Comparison of ENCODE assay signal across 6 cellular contexts in genomic region chr19:14188086-14188485, GRCh38. TPM values are rescaled to one million over a fixed set of nuclear protein-coding genes. Genes with fewer than 3 reads are reported as not detected.
A peak's percentile ranks its signal among the peaks of the same experiment; 100 is the strongest.
DNase-seq lines count a peak whose midpoint lies in the region; ATAC-seq, FAIRE-seq and TF ChIP-seq lines count a peak whose summit lies in the region.
"Not testable (repeated sequence)": the region's sequence is repeated elsewhere in the genome, so short reads cannot be mapped to it uniquely, and the experiment has no call there.

No MANE protein-coding gene starts in this region.

- H3K27ac Mint-ChIP-seq in H9: peak overlapping the region in 2 of 3 experiments; percentile 60 to 82; a peak in 1 of 7 replicates
- H3K27ac Mint-ChIP-seq in neural crest cell (ENCODE audit: unreplicated experiment): peak overlapping the region; percentile 75

- H3K36me3 Mint-ChIP-seq in H9 (ENCODE audit: insufficient read depth in 1 of 3, low read depth in 3 of 3): peaks cover 3 to 22% (median 16%) of the 10 kb centered on the region in 3 experiments; a peak in 6 of 7 replicates
- not testable (repeated sequence) for H3K36me3 Mint-ChIP-seq in neural crest cell (ENCODE audit: low read depth)

- not testable (repeated sequence) for H3K4ac ChIP-seq in H9 (ENCODE audit: low read depth, low read length)

- H3K9me3 ChIP-seq in BLaER1; H9 (ENCODE audit: control insufficient read depth, low read depth, low read length); K562 (replicated peaks; ENCODE audit: control insufficient read depth, insufficient read depth, low read depth, low read length); mucosa of descending colon: not testable (repeated sequence)

- POLR2A ChIA-PET in K562 (lab: Yijun Ruan, JAX): not testable (repeated sequence)

- not testable (repeated sequence) for H4K5ac ChIP-seq in H9 (ENCODE audit: insufficient read length, low read depth, low read length)

- peak overlapping the region; percentile 58 for H3K4me2 ChIP-seq in BLaER1
- H3K4me2 ChIP-seq in H9 (ENCODE audit: insufficient read depth, insufficient read length, low read length); K562 (ENCODE audit: insufficient read depth, low read length): not testable (repeated sequence)

- not testable (repeated sequence) for H3K4me3 ChIP-seq in BLaER1, K562, mucosa of descending colon

- H3K9me3 Mint-ChIP-seq in H9, neural crest cell: not testable (repeated sequence)

- not testable (repeated sequence) for H2AK5ac ChIP-seq in H9 (ENCODE audit: insufficient read length, low read length)

- peaks cover 15% of the 10 kb centered on the region for H3K79me1 ChIP-seq in H9 (ENCODE audit: insufficient read depth, low read depth, low read length, poor library complexity, severe bottlenecking)

- not testable (repeated sequence) for H3K18ac ChIP-seq in H9 (ENCODE audit: insufficient read length, low read depth, low read length)

- H3K23ac ChIP-seq in H9 (ENCODE audit: insufficient read length, low read depth, low read length): not testable (repeated sequence)

- not testable (repeated sequence) for H2BK5ac ChIP-seq in H9 (ENCODE audit: insufficient read length, low read length)

- H3K4me1 ChIP-seq in BLaER1 (peaks cover 60% of the 10 kb centered on the region), K562 (replicated peaks in 1 of 2; ENCODE audit: control insufficient read depth in 2 of 2, insufficient read depth in 2 of 2, low read length in 2 of 2) (peaks cover 5 to 19% of the 10 kb centered on the region in 2 experiments; a peak in 4 of 5 replicates)
- not testable (repeated sequence) for H3K4me1 ChIP-seq in H9 (ENCODE audit: insufficient read depth, low read length); mucosa of descending colon (ENCODE audit: low read depth)

- not testable (repeated sequence) for H2BK20ac ChIP-seq in H9 (ENCODE audit: low read depth, low read length, poor library complexity, severe bottlenecking)

- not testable (repeated sequence) for H2BK12ac ChIP-seq in H9 (ENCODE audit: insufficient read length, low read depth, low read length)

- H4K8ac ChIP-seq in H9 (replicated peaks; ENCODE audit: insufficient read length, low read depth, low read length): not testable (repeated sequence)

- not testable (repeated sequence) for H3K27me3 Mint-ChIP-seq in H9 (ENCODE audit: low read depth); neural crest cell (ENCODE audit: low read depth)

- peaks cover 0 to 13% of the 10 kb centered on the region in 2 experiments; a peak in 2 of 4 replicates for H3K4me1 Mint-ChIP-seq in H9
- peaks cover 14% of the 10 kb centered on the region for H3K4me1 Mint-ChIP-seq in neural crest cell

- not testable (repeated sequence) for TF ChIP-seq CTCF in H9 (conservative IDR thresholded peaks at IDR 0.05); K562 (IDR thresholded peaks at IDR 0.05 in 2 of 3, conservative IDR thresholded peaks at IDR 0.05 in 1 of 3; ENCODE audit: insufficient read depth in 2 of 3, low read depth in 1 of 3, low read length in 3 of 3); mucosa of descending colon (IDR thresholded peaks at IDR 0.05); neural crest cell (conservative IDR thresholded peaks at IDR 0.05)

- peaks cover 20% of the 10 kb centered on the region; the same call in 1 of the 2 replicates for H3K79me2 ChIP-seq in H9 (ENCODE audit: insufficient read depth, low read length)
- H3K79me2 ChIP-seq in K562 (ENCODE audit: control insufficient read depth, insufficient read depth, low read length): not testable (repeated sequence)

- peaks cover 42% of the 10 kb centered on the region for H4K20me1 ChIP-seq in BLaER1
- H4K20me1 ChIP-seq in H9 (ENCODE audit: control insufficient read depth, insufficient read depth, insufficient read length); K562 (replicated peaks; ENCODE audit: control insufficient read depth, insufficient read depth, low read length): not testable (repeated sequence)

- TF ChIP-seq EP300 in K562 (IDR thresholded peaks at IDR 0.05; ENCODE audit: low read length): not testable (repeated sequence)

- not testable (repeated sequence) for BruUV-seq in K562 (replicated peaks; lab: Mats Ljungman, UMichigan)

- not testable (repeated sequence) for H3K36me3 ChIP-seq in BLaER1; K562 (ENCODE audit: control insufficient read depth, insufficient read depth, low read length); mucosa of descending colon (ENCODE audit: low read depth)

- peak; percentile 82 for FAIRE-seq in HTR-8/SVneo (lab: Jason Lieb, UNC)
- FAIRE-seq in K562 (lab: Jason Lieb, UNC): not testable (repeated sequence)

- not testable (repeated sequence) for DNase-seq in H9; HTR-8/SVneo (ENCODE audit: insufficient read length, low spot score); K562 (ENCODE audit: extremely low read depth in 1 of 4, low spot score in 3 of 4); mucosa of descending colon; neural crest cell (ENCODE audit: low read depth, low spot score)

- H3T11ph ChIP-seq in H9 (ENCODE audit: low read length): not testable (repeated sequence)

- H3K27ac ChIP-seq in BLaER1; H9 (ENCODE audit: insufficient read length, low read depth, low read length): not testable (repeated sequence)
- peak overlapping the region; percentile 50; the same call in 1 of the 3 replicates for H3K27ac ChIP-seq in K562 (ENCODE audit: extremely low read depth, low read depth, low read length)

- not testable (repeated sequence) for H3K56ac ChIP-seq in H9 (ENCODE audit: insufficient read length, low read depth, low read length)

- in situ Hi-C loops in K562 (cut with MboI): not testable (repeated sequence)

- H3K23me2 ChIP-seq in H9 (ENCODE audit: insufficient read length, low read depth, low read length, poor library complexity, severe bottlenecking): not testable (repeated sequence)

- intact Hi-C loops in K562 (cut with micrococcal nuclease); mucosa of descending colon (cut with DNase I, micrococcal nuclease): not testable (repeated sequence)

- CTCF ChIA-PET in K562 (lab: Yijun Ruan, JAX; ENCODE audit: low intra/inter-chr PET ratio): not testable (repeated sequence)

- not testable (repeated sequence) for H4K91ac ChIP-seq in H9 (ENCODE audit: insufficient read length, low read depth, low read length)

- TF ChIP-seq POLR2A in K562 (conservative IDR thresholded peaks at IDR 0.05): not testable (repeated sequence)

- WGBS in H9 (ENCODE audit: extremely low coverage, insufficient read length, low lambda C conversion rate): no CpG with 5 or more reads among the region's 7 CpGs
- 79% methylated on average over 7 of the region's 7 CpGs for WGBS in K562 (ENCODE audit: insufficient coverage, low coverage, missing lambda C conversion rate)

- H3K27me3 ChIP-seq in BLaER1; H9 (ENCODE audit: insufficient read depth, low read length); K562 (ENCODE audit: control insufficient read depth in 2 of 2, insufficient read depth in 2 of 2, low read length in 2 of 2): not testable (repeated sequence)

- not testable (repeated sequence) for H2BK120ac ChIP-seq in H9 (ENCODE audit: low read depth, low read length, poor library complexity, severe bottlenecking)

- not testable (repeated sequence) for ATAC-seq in K562
- ATAC-seq in mucosa of descending colon: peak; percentile 12

- not testable (repeated sequence) for TF ChIP-seq RAD21 in K562 (CRISPR knock-in tag; conservative IDR thresholded peaks at IDR 0.05 in 1 of 2, IDR thresholded peaks at IDR 0.05 in 1 of 2)

- not testable (repeated sequence) for H3K14ac ChIP-seq in H9 (ENCODE audit: insufficient read depth, low read length)

- not testable (repeated sequence) for H3K4me3 Mint-ChIP-seq in H9, neural crest cell

- H2AFZ ChIP-seq in H9 (ENCODE audit: low read length); K562 (ENCODE audit: low read depth, low read length): not testable (repeated sequence)

- H3K9ac ChIP-seq in BLaER1; H9 (ENCODE audit: extremely low read depth, insufficient read length, low read length): not testable (repeated sequence)
- peak overlapping the region in 1 of 2 experiments; percentile 81; a peak in 2 of 4 replicates for H3K9ac ChIP-seq in K562 (ENCODE audit: insufficient read depth in 1 of 2, low read depth in 2 of 2, low read length in 2 of 2)

- not testable (repeated sequence) for H2BK15ac ChIP-seq in H9 (ENCODE audit: low read depth, low read length)

- H3K9me1 ChIP-seq in K562 (ENCODE audit: control insufficient read depth, insufficient read depth, low read length): not testable (repeated sequence)

RNA-seq across cellular contexts. Expression of gene ADGRL1, which starts 17.9 kb away (rescaled TPM):
- 116 and 117 TPM in 2 replicates for total RNA-seq in H9 (2021)
- 52.8 and 150 TPM in 2 replicates for total RNA-seq in K562 (2011; cell fraction: chromatin; rRNA removed; ENCODE audit: low replicate concordance)
- 73.8 and 77.4 TPM in 2 replicates for total RNA-seq in K562 (2011; cell fraction: nucleolus; rRNA removed)
- 64.1 and 80.0 TPM in 2 replicates for total RNA-seq in K562 (2011; cell fraction: nucleoplasm; rRNA removed)
- 10.9 TPM in 2 replicates for total RNA-seq in K562 (2014; rRNA removed)
- total RNA-seq in K562 (2014; rRNA removed; fragmentation: Illumina TruSeq; extraction: Trizol): 2.8 and 3.3 TPM in 2 replicates
- total RNA-seq in K562 (2015; rRNA removed; fragmentation: Illumina TruSeq; extraction: Trizol): 6.7 and 7.6 TPM in 2 replicates
- 33.2 and 37.0 TPM in 2 replicates for total RNA-seq in K562 (2021)
- polyA plus RNA-seq in K562 (2011; rRNA removed): 8.6 and 14.7 TPM in 2 replicates
- polyA plus RNA-seq in K562 (2011; cell fraction: cytosol; rRNA removed): 10.0 and 19.9 TPM in 2 replicates
- polyA plus RNA-seq in K562 (2011; cell fraction: nucleus; rRNA removed): 50.7 and 75.0 TPM in 2 replicates
- polyA plus RNA-seq in K562 (2012): 12.4 and 16.3 TPM in 2 replicates
- 10.8 and 16.6 TPM in 2 replicates for polyA plus RNA-seq in K562 (2014; fragmentation: Illumina TruSeq; extraction: Trizol)
- polyA plus RNA-seq in K562 (2014; fragmentation: Nextera tagmentation; extraction: Ambion mirVana): under 1 TPM; 0.14 to 0.27 TPM
- polyA plus RNA-seq in K562 (2014; rRNA removed): 12.6 and 20.3 TPM in 2 replicates
- polyA minus RNA-seq in K562 (2011; rRNA and poly(A)+ RNA removed): 9.3 and 13.3 TPM in 2 replicates
- 31.3 and 46.7 TPM in 2 replicates for polyA minus RNA-seq in K562 (2011; cell fraction: cytosol; rRNA and poly(A)+ RNA removed)
- 17.5 and 24.1 TPM in 2 replicates for polyA minus RNA-seq in K562 (2011; cell fraction: nucleus; rRNA and poly(A)+ RNA removed)
- 10 to 100 TPM; 29.2 to 54.6 (median 35.8) TPM for total RNA-seq in mucosa of descending colon
- 34.6 and 38.5 TPM in 2 replicates for total RNA-seq in neural crest cell

RNA-seq across cellular contexts. Expression of gene ASF1B, which starts 51.7 kb away (rescaled TPM):
- 46.6 and 46.8 TPM in 2 replicates for total RNA-seq in H9 (2021)
- 7.9 and 16.6 TPM in 2 replicates for total RNA-seq in K562 (2011; cell fraction: chromatin; rRNA removed; ENCODE audit: low replicate concordance)
- 18.7 and 23.9 TPM in 2 replicates for total RNA-seq in K562 (2011; cell fraction: nucleolus; rRNA removed)
- 14.1 and 22.4 TPM in 2 replicates for total RNA-seq in K562 (2011; cell fraction: nucleoplasm; rRNA removed)
- total RNA-seq in K562 (2014; rRNA removed): 54.8 and 85.6 TPM in 2 replicates
- total RNA-seq in K562 (2014; rRNA removed; fragmentation: Illumina TruSeq; extraction: Trizol): 29.4 and 30.7 TPM in 2 replicates
- 38.0 and 39.3 TPM in 2 replicates for total RNA-seq in K562 (2015; rRNA removed; fragmentation: Illumina TruSeq; extraction: Trizol)
- total RNA-seq in K562 (2021): 59.6 and 66.6 TPM in 2 replicates
- 43.1 and 69.4 TPM in 2 replicates for polyA plus RNA-seq in K562 (2011; rRNA removed)
- polyA plus RNA-seq in K562 (2011; cell fraction: cytosol; rRNA removed): 75.6 and 117 TPM in 2 replicates
- polyA plus RNA-seq in K562 (2011; cell fraction: nucleus; rRNA removed): 22.8 and 25.8 TPM in 2 replicates
- 72.6 and 87.5 TPM in 2 replicates for polyA plus RNA-seq in K562 (2012)
- polyA plus RNA-seq in K562 (2014; fragmentation: Illumina TruSeq; extraction: Trizol): 59.5 and 60.9 TPM in 2 replicates
- 1 to 10 TPM; 6.0 to 8.0 TPM for polyA plus RNA-seq in K562 (2014; fragmentation: Nextera tagmentation; extraction: Ambion mirVana)
- 52.7 and 53.3 TPM in 2 replicates for polyA plus RNA-seq in K562 (2014; rRNA removed)
- polyA minus RNA-seq in K562 (2011; rRNA and poly(A)+ RNA removed): 19.4 and 39.5 TPM in 2 replicates
- polyA minus RNA-seq in K562 (2011; cell fraction: cytosol; rRNA and poly(A)+ RNA removed): 43.6 and 47.1 TPM in 2 replicates
- polyA minus RNA-seq in K562 (2011; cell fraction: nucleus; rRNA and poly(A)+ RNA removed): 11.0 and 13.6 TPM in 2 replicates
- 10 to 100 TPM in 1 of 3 donors, 1 to 10 TPM in 2; 2.4 to 21.7 (median 5.5) TPM for total RNA-seq in mucosa of descending colon
- total RNA-seq in neural crest cell: 54.8 and 55.6 TPM in 2 replicates
